ENCODE assay signal across 26 cellular contexts in genomic region chr9:138009456-138010273, GRCh38.
A peak's percentile ranks its signal among the peaks of the same experiment; 100 is the strongest.
DNase-seq lines count a peak whose midpoint lies in the region; ATAC-seq, FAIRE-seq and TF ChIP-seq lines count a peak whose summit lies in the region.
"Had no signal": no experiment of that assay in that cellular context is flagged by ENCODE, and none has a peak within 500 bp of the region (broad histone marks: within the 10 kb centered on the region; RNA-seq: fewer than 3 reads in every experiment).

No MANE protein-coding gene starts in this region.

- H3K4me3 ChIP-seq in lower lobe of right lung = no peak overlapping the region
- H3K4me3 ChIP-seq: BLaER1 treated with 17β-estradiol and CSF1 and Interleukin-3, amounts not matched to agents 10 nM and 100 nM; GM23338; ovary had no signal

- FAIRE-seq in frontal cortex (lab: Jason Lieb, UNC) = no peak
- FAIRE-seq: HepG2, RCC 7860, TTC549 had no signal

- H3K27me3 Mint-ChIP-seq in type B pancreatic cell = peaks cover 5% of the 10 kb centered on the region
- H3K27me3 Mint-ChIP-seq in effector memory CD8-positive, alpha-beta T cell = peaks cover 7 to 54% of the 10 kb centered on the region in 2 donors

- H3K4me1 Mint-ChIP-seq in type B pancreatic cell (ENCODE audit: unreplicated experiment) = no peaks in the 10 kb centered on the region
- H3K4me1 Mint-ChIP-seq in effector memory CD8-positive, alpha-beta T cell (ENCODE audit: low read depth in 2 of 2) = peaks cover 0 to 4% of the 10 kb centered on the region in 2 donors

- H3K9me3 Mint-ChIP-seq in type B pancreatic cell = no peaks in the 10 kb centered on the region
- no peaks in the 10 kb centered on the region for H3K9me3 Mint-ChIP-seq in effector memory CD8-positive, alpha-beta T cell
- H3K9me3 Mint-ChIP-seq: dendritic cell treated with granulocyte-macrophage colony-stimulating factor and Interleukin-4, amounts not matched to agents 40 ng/mL and 50 ng/mL, for 4 days; GM23338; nephron progenitor cell had no signal

- no peaks in the 10 kb centered on the region for H3K36me3 Mint-ChIP-seq in type B pancreatic cell
- H3K36me3 Mint-ChIP-seq in effector memory CD8-positive, alpha-beta T cell (ENCODE audit: insufficient read depth) = no peaks in the 10 kb centered on the region

- no peaks in the 10 kb centered on the region for H3K36me3 ChIP-seq in lower lobe of right lung
- H3K36me3 ChIP-seq: BLaER1 treated with 17β-estradiol and CSF1 and Interleukin-3, amounts not matched to agents 10 nM and 100 nM; ovary had no signal

- TF ChIP-seq CTCF in lower lobe of right lung (IDR thresholded peaks at IDR 0.05) (no peak), type B pancreatic cell (conservative IDR thresholded peaks at IDR 0.05) (no peak)

- peaks cover 4% of the 10 kb centered on the region for H3K27me3 ChIP-seq in lower lobe of right lung (ENCODE audit: low read depth)
- H3K27me3 ChIP-seq: BLaER1 treated with 17β-estradiol and CSF1 and Interleukin-3, amounts not matched to agents 10 nM and 100 nM; ovary had no signal

- no peaks in the 10 kb centered on the region for H3K9me3 ChIP-seq in lower lobe of right lung
- H3K9me3 ChIP-seq: BLaER1 treated with 17β-estradiol and CSF1 and Interleukin-3, amounts not matched to agents 10 nM and 100 nM; ovary had no signal

- no peak for ATAC-seq in Right ventricle myocardium superior (ENCODE audit: poor library complexity)
- ATAC-seq in left cardiac atrium = no peak
- no peak for ATAC-seq in lower lobe of right lung
- no peak for ATAC-seq in effector memory CD8-positive, alpha-beta T cell (replicated peaks)
- no peak for ATAC-seq in HG03342 (IDR thresholded peaks at IDR 0.05; ENCODE audit: unreplicated experiment)
- ATAC-seq: activated CD4-positive, CD25-positive, alpha-beta regulatory T cell treated with anti-CD3 and anti-CD28 coated beads, Interleukin-2, amount 50 U/mL, for 24 hours; HepG2 had no signal

- no peaks in the 10 kb centered on the region for H3K4me1 ChIP-seq in lower lobe of right lung

- H3K4me3 Mint-ChIP-seq in type B pancreatic cell = no peak overlapping the region
- no peak overlapping the region for H3K4me3 Mint-ChIP-seq in effector memory CD8-positive, alpha-beta T cell
- H3K4me3 Mint-ChIP-seq: dendritic cell treated with granulocyte-macrophage colony-stimulating factor and Interleukin-4, amounts not matched to agents 40 ng/mL and 50 ng/mL, for 4 days; GM23338; HFFc6; nephron progenitor cell had no signal

- H3K27ac Mint-ChIP-seq in type B pancreatic cell = no peak overlapping the region
- H3K27ac Mint-ChIP-seq in effector memory CD8-positive, alpha-beta T cell = no peak overlapping the region
- H3K27ac Mint-ChIP-seq: dendritic cell treated with granulocyte-macrophage colony-stimulating factor and Interleukin-4, amounts not matched to agents 40 ng/mL and 50 ng/mL, for 4 days; GM23338; HFFc6; nephron progenitor cell had no signal

- DNase-seq in Right ventricle myocardium superior (peak; percentile 26), left cardiac atrium (no peak), NCI-H524 (lab: John Stamatoyannopoulos, UW) (peak; percentile 30 to 63), lower lobe of right lung (peak; percentile 36), type B pancreatic cell (ENCODE audit: extremely low spot score, unreplicated experiment) (peak; percentile 58), frontal cortex (ENCODE audit: low spot score in 2 of 2) (no peak)
- DNase-seq in effector memory CD8-positive, alpha-beta T cell = no peak
- DNase-seq: activated CD4-positive, alpha-beta T cell treated with anti-CD3 and anti-CD28 coated beads, Interleukin-2, amount 50 U/mL, for 48 hours; activated gamma-delta T cell; central memory CD4-positive, alpha-beta T cell; DMS79 treated with DMSO at 0.1 percent for 48 hours; HFFc6; hypothalamus; Kasumi-1; NCI-H526 treated with DMSO at 0.1 percent for 48 hours; nephron progenitor cell; stimulated activated CD4-positive, alpha-beta T cell treated with anti-CD3 and anti-CD28 coated beads, Interleukin-2, amount 100 ng/mL, for 48 hours had no signal

- intact Hi-C loops in Right ventricle myocardium superior (cut with DNase I) = no loop called here
- intact Hi-C loops in left cardiac atrium (cut with DNase I) = no loop called here
- intact Hi-C loops in lower lobe of right lung (cut with DNase I) = no loop called here

- H3K27ac ChIP-seq in lower lobe of right lung = no peak overlapping the region
- H3K27ac ChIP-seq: BLaER1 treated with 17β-estradiol and CSF1 and Interleukin-3, amounts not matched to agents 10 nM and 100 nM; ovary had no signal

Comparison
In these comparisons a context has a peak if more than half of its experiments do, and no peak if none do; other contexts are left out.
1. DNase-seq: peak in Right ventricle myocardium superior (single experiment), NCI-H524 (2 of 2), lower lobe of right lung (single experiment) and type B pancreatic cell (single experiment); none in left cardiac atrium (single experiment), effector memory CD8-positive, alpha-beta T cell (0 of 3) and frontal cortex (0 of 2).